ENCODE assay signal across 2 cellular contexts in genomic region chr4:82425478-82425877, GRCh38.
A peak's percentile ranks its signal among the peaks of the same experiment; 100 is the strongest.
TF ChIP-seq lines count a peak whose summit lies in the region.

No MANE protein-coding gene starts in this region.

TF ChIP-seq in K562, 482 proteins besides CTCF, POLR2A, EP300 and RAD21:
- TF ChIP-seq RBFOX2 (IDR thresholded peaks at IDR 0.05; ENCODE audit: low read depth, low read length) = peak; percentile 53; the same call in 1 of the 2 replicates
- no peak for TF ChIP-seq ZBTB8A (IDR thresholded peaks at IDR 0.05; ENCODE audit: partially characterized antibody)

TF ChIP-seq in neural cell, 6 proteins besides CTCF, POLR2A, EP300 and RAD21:
- TF ChIP-seq, protein P1, sequence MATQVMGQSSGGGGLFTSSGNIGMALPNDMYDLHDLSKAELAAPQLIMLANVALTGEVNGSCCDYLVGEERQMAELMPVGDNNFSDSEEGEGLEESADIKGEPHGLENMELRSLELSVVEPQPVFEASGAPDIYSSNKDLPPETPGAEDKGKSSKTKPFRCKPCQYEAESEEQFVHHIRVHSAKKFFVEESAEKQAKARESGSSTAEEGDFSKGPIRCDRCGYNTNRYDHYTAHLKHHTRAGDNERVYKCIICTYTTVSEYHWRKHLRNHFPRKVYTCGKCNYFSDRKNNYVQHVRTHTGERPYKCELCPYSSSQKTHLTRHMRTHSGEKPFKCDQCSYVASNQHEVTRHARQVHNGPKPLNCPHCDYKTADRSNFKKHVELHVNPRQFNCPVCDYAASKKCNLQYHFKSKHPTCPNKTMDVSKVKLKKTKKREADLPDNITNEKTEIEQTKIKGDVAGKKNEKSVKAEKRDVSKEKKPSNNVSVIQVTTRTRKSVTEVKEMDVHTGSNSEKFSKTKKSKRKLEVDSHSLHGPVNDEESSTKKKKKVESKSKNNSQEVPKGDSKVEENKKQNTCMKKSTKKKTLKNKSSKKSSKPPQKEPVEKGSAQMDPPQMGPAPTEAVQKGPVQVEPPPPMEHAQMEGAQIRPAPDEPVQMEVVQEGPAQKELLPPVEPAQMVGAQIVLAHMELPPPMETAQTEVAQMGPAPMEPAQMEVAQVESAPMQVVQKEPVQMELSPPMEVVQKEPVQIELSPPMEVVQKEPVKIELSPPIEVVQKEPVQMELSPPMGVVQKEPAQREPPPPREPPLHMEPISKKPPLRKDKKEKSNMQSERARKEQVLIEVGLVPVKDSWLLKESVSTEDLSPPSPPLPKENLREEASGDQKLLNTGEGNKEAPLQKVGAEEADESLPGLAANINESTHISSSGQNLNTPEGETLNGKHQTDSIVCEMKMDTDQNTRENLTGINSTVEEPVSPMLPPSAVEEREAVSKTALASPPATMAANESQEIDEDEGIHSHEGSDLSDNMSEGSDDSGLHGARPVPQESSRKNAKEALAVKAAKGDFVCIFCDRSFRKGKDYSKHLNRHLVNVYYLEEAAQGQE (IDR thresholded peaks at IDR 0.05; ENCODE audit: borderline replicate concordance) = no peak
- TF ChIP-seq SMC3 (conservative IDR thresholded peaks at IDR 0.05; ENCODE audit: poor library complexity) (no peak), EZH2 (IDR thresholded peaks at IDR 0.05; ENCODE audit: borderline replicate concordance, insufficient read depth, low read length, poor library complexity, severe bottlenecking) (no peak), TAF1 (IDR thresholded peaks at IDR 0.05; ENCODE audit: low read depth) (no peak), MXI1 (conservative IDR thresholded peaks at IDR 0.05; ENCODE audit: poor library complexity, severe bottlenecking) (no peak), POLR2AphosphoS5 (IDR thresholded peaks at IDR 0.05) (no peak)
